ENCODE assay signal across 2 cellular contexts in genomic region chr16:71917900-71918299, GRCh38.
TF ChIP-seq lines count a peak whose summit lies in the region.

No MANE protein-coding gene starts in this region.

TF ChIP-seq in HCT116, 20 proteins besides CTCF, POLR2A, EP300 and RAD21:
- TF ChIP-seq JUND (IDR thresholded peaks at IDR 0.05): no peak
- TF ChIP-seq, protein P1, sequence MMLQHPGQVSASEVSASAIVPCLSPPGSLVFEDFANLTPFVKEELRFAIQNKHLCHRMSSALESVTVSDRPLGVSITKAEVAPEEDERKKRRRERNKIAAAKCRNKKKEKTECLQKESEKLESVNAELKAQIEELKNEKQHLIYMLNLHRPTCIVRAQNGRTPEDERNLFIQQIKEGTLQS (IDR thresholded peaks at IDR 0.05): no peak
- TF ChIP-seq, protein P2, sequence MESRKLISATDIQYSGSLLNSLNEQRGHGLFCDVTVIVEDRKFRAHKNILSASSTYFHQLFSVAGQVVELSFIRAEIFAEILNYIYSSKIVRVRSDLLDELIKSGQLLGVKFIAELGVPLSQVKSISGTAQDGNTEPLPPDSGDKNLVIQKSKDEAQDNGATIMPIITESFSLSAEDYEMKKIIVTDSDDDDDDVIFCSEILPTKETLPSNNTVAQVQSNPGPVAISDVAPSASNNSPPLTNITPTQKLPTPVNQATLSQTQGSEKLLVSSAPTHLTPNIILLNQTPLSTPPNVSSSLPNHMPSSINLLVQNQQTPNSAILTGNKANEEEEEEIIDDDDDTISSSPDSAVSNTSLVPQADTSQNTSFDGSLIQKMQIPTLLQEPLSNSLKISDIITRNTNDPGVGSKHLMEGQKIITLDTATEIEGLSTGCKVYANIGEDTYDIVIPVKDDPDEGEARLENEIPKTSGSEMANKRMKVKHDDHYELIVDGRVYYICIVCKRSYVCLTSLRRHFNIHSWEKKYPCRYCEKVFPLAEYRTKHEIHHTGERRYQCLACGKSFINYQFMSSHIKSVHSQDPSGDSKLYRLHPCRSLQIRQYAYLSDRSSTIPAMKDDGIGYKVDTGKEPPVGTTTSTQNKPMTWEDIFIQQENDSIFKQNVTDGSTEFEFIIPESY (IDR thresholded peaks at IDR 0.05; ENCODE audit: extremely low read depth, insufficient replicate concordance, low read length): no peak
- no peak for TF ChIP-seq SRF (IDR thresholded peaks at IDR 0.05; ENCODE audit: low read depth)
- TF ChIP-seq ZFX (IDR thresholded peaks at IDR 0.05): no peak
- no peak for TF ChIP-seq REST (IDR thresholded peaks at IDR 0.05; ENCODE audit: low read depth)
- TF ChIP-seq ELF1 (IDR thresholded peaks at IDR 0.05; ENCODE audit: borderline replicate concordance, low read depth): no peak
- TF ChIP-seq EZH2 (IDR thresholded peaks at IDR 0.05): no peak
- TF ChIP-seq, protein P3, sequence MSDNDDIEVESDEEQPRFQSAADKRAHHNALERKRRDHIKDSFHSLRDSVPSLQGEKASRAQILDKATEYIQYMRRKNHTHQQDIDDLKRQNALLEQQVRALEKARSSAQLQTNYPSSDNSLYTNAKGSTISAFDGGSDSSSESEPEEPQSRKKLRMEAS (IDR thresholded peaks at IDR 0.05): no peak
- TF ChIP-seq ZNF274 (IDR thresholded peaks at IDR 0.05; ENCODE audit: low read depth, low read length): no peak
TF ChIP-seq in HCT116: peak in this region for 0.

TF ChIP-seq in HepG2, 621 proteins besides CTCF, POLR2A, EP300 and RAD21:
- no peak for TF ChIP-seq RCOR2 (CRISPR knock-in tag; IDR thresholded peaks at IDR 0.05)
- TF ChIP-seq ZNF878 (CRISPR knock-in tag; IDR thresholded peaks at IDR 0.05): no peak
- TF ChIP-seq SETDB1 (CRISPR knock-in tag; IDR thresholded peaks at IDR 0.05; ENCODE audit: borderline replicate concordance): no peak
- TF ChIP-seq BCL6 (CRISPR knock-in tag; IDR thresholded peaks at IDR 0.05): no peak
